In the genomic region with DNA sequence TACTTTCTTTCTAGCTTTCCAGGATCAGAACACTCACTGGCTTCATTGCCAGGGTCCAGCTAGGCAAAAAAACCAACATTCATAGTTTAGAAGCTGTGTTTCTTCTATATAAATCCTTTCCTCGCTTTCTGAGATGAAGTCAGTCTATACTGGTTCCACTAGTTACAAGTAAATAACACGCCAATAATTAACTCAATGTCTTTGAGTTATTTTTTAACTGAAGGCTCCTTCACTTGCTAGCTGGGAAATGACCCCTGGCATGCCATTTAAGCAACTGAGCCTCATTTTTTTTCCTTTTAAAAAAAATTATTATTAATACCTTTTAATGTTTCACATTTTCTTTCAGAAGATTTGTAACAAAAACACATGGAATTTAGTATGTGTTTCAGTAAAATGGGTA, we compare ENCODE assay signal across 22 cellular contexts. TPM values are rescaled to one million over a fixed set of nuclear protein-coding genes. Genes with fewer than 3 reads are reported as not detected.
DNase-seq lines count a peak whose midpoint lies in the region; ATAC-seq and TF ChIP-seq lines count a peak whose summit lies in the region.
"Had no signal": no experiment of that assay in that cellular context is flagged by ENCODE, and none has a peak within 500 bp of the region (broad histone marks: within the 10 kb centered on the region; RNA-seq: fewer than 3 reads in every experiment).

No MANE protein-coding gene starts in this region.

- H3K9me3 ChIP-seq in T-helper 17 cell (ENCODE audit: control insufficient read depth, low read length, poor library complexity, severe bottlenecking) (no peaks in the 10 kb centered on the region), stomach (no peaks in the 10 kb centered on the region)

- H3K27ac Mint-ChIP-seq in natural killer cell, result no peak overlapping the region
- no peak overlapping the region for H3K27ac Mint-ChIP-seq in natural killer cell treated with Interleukin-12 subunit alpha and Interleukin-12 subunit beta and Interleukin-15 and Interleukin-18, amount 100 ng/mL, for 72 hours
- peak overlapping the region; percentile 99 for H3K27ac Mint-ChIP-seq in T-helper 17 cell
- H3K27ac Mint-ChIP-seq: B cell had no signal

- TF ChIP-seq EP300 in stomach (IDR thresholded peaks at IDR 0.05), result no peak

- H3K27me3 Mint-ChIP-seq in natural killer cell (ENCODE audit: low read depth in 2 of 2) (no peaks in the 10 kb centered on the region), T-helper 17 cell (peaks cover under 1% of the 10 kb centered on the region)
- no peaks in the 10 kb centered on the region for H3K27me3 Mint-ChIP-seq in natural killer cell treated with Interleukin-12 subunit alpha and Interleukin-12 subunit beta and Interleukin-15 and Interleukin-18, amount 100 ng/mL, for 72 hours
- H3K27me3 Mint-ChIP-seq: B cell had no signal

- no peak for DNase-seq in natural killer cell
- no peak for DNase-seq in natural killer cell treated with Interleukin-12 subunit alpha and Interleukin-12 subunit beta and Interleukin-15 and Interleukin-18, amount 100 ng/mL, for 72 hours (ENCODE audit: low spot score)
- no peak for DNase-seq in T-helper 17 cell
- peak; percentile 52 for DNase-seq in kidney tubule cell (ENCODE audit: low spot score)
- DNase-seq in stomach, result no peak
- no peak for DNase-seq in HCEC 1CT
- no peak for DNase-seq in NCI-H2107 (lab: John Stamatoyannopoulos, UW)
- DNase-seq: COR-L47, DMS153, GF-D8, H7, KG1, MV-4-11, NCI-H187, NCI-H345, NCI-H526, PC-3, RPMI8226, SIG-M5 had no signal

- peaks cover 45 to 51% of the 10 kb centered on the region in 2 donors for H3K4me1 Mint-ChIP-seq in natural killer cell
- peaks cover 33 to 34% of the 10 kb centered on the region in 2 donors for H3K4me1 Mint-ChIP-seq in natural killer cell treated with Interleukin-12 subunit alpha and Interleukin-12 subunit beta and Interleukin-15 and Interleukin-18, amount 100 ng/mL, for 72 hours (ENCODE audit: low read depth in 2 of 2)
- H3K4me1 Mint-ChIP-seq in T-helper 17 cell, result peaks cover 41% of the 10 kb centered on the region

- intact Hi-C loops in natural killer cell (cut with micrococcal nuclease), result no loop called here
- intact Hi-C loops in stomach (cut with DNase I; ENCODE audit: low total_unique reads), result no loop called here

- H3K36me3 Mint-ChIP-seq in natural killer cell, result no peaks in the 10 kb centered on the region
- peaks cover 5% of the 10 kb centered on the region for H3K36me3 Mint-ChIP-seq in natural killer cell treated with Interleukin-12 subunit alpha and Interleukin-12 subunit beta and Interleukin-15 and Interleukin-18, amount 100 ng/mL, for 72 hours
- H3K36me3 Mint-ChIP-seq in T-helper 17 cell (ENCODE audit: low read depth), result no peaks in the 10 kb centered on the region

- H3K36me3 ChIP-seq in stomach, result peaks cover 0 to 4% (median 3%) of the 10 kb centered on the region in 4 donors

- H3K4me1 ChIP-seq in stomach, result peaks cover 28 to 48% (median 42%) of the 10 kb centered on the region in 4 donors

- no peak for TF ChIP-seq CTCF in natural killer cell (IDR thresholded peaks at IDR 0.05)
- no peak for TF ChIP-seq CTCF in stomach (IDR thresholded peaks at IDR 0.05)

- no peak overlapping the region for H3K4me3 ChIP-seq in stomach

- H3K4me3 Mint-ChIP-seq in natural killer cell, result peak overlapping the region; percentile 98
- no peak overlapping the region for H3K4me3 Mint-ChIP-seq in natural killer cell treated with Interleukin-12 subunit alpha and Interleukin-12 subunit beta and Interleukin-15 and Interleukin-18, amount 100 ng/mL, for 72 hours
- no peak overlapping the region for H3K4me3 Mint-ChIP-seq in T-helper 17 cell

- H3K27ac ChIP-seq in stomach, result peak overlapping the region in 3 of 5 donors; percentile 48 to 95 (median 71)

- WGBS in stomach, 5 donors, result 36 to 57% (median 47%) methylated on average over 2 of the region's 2 CpGs

- no peak for TF ChIP-seq POLR2A in stomach (IDR thresholded peaks at IDR 0.05)

- no peaks in the 10 kb centered on the region for H3K27me3 ChIP-seq in stomach

- no peaks in the 10 kb centered on the region for H3K9me3 Mint-ChIP-seq in natural killer cell
- no peaks in the 10 kb centered on the region for H3K9me3 Mint-ChIP-seq in natural killer cell treated with Interleukin-12 subunit alpha and Interleukin-12 subunit beta and Interleukin-15 and Interleukin-18, amount 100 ng/mL, for 72 hours

- ATAC-seq in natural killer cell, result no peak
- ATAC-seq in natural killer cell treated with Interleukin-12 subunit alpha and Interleukin-12 subunit beta and Interleukin-15 and Interleukin-18, amount 100 ng/mL, for 72 hours, result no peak
- no peak for ATAC-seq in T-helper 17 cell
- ATAC-seq in HG03045 (IDR thresholded peaks at IDR 0.05; ENCODE audit: unreplicated experiment), result no peak
- ATAC-seq: PC-3, SK-N-SH treated with all-trans-retinoic acid at 6 μM for 48 hours had no signal

RNA-seq across cellular contexts. Expression of a gene that starts 2.1 kb away (rescaled TPM):
- total RNA-seq in natural killer cell, result 10 to 100 TPM; 29.7 to 41.2 (median 31.9) TPM
- total RNA-seq in natural killer cell treated with Interleukin-12 subunit alpha and Interleukin-12 subunit beta and Interleukin-15 and Interleukin-18, amount 100 ng/mL, for 72 hours, result 10 to 100 TPM; 21.7 to 27.0 TPM
- total RNA-seq in T-helper 17 cell, result 10 to 100 TPM; 26.9 to 55.9 TPM
- total RNA-seq in stomach, result 10 to 100 TPM in 4 of 5 donors, 1 to 10 TPM in 1; 8.5 to 44.0 (median 19.6) TPM
- polyA plus RNA-seq in stomach, result 10 to 100 TPM; 12.5 to 26.7 (median 15.3) TPM

RNA-seq across cellular contexts. Expression of a gene that starts 25.5 kb away (rescaled TPM):
- total RNA-seq in natural killer cell (under 1 TPM in 1 of 3 donors, not detected in 2; 0.14 TPM), T-helper 17 cell (under 1 TPM; 0.12 to 0.42 TPM), stomach (under 1 TPM in 1 of 5 donors, not detected in 4; 0.37 TPM)
- under 1 TPM in 1 of 2 donors, not detected in 1; 0.93 TPM for total RNA-seq in natural killer cell treated with Interleukin-12 subunit alpha and Interleukin-12 subunit beta and Interleukin-15 and Interleukin-18, amount 100 ng/mL, for 72 hours
- not detected for polyA plus RNA-seq in stomach
- total RNA-seq: PC-3 had no signal
